ENCODE assay signal across 18 cellular contexts in genomic region chr12:101737476-101737875, GRCh38. TPM values are rescaled to one million over a fixed set of nuclear protein-coding genes. Genes with fewer than 3 reads are reported as not detected.
DNase-seq lines count a peak whose midpoint lies in the region; ATAC-seq, FAIRE-seq and TF ChIP-seq lines count a peak whose summit lies in the region.
"Had no signal": no experiment of that assay in that cellular context is flagged by ENCODE, and none has a peak within 500 bp of the region (broad histone marks: within the 10 kb centered on the region; RNA-seq: fewer than 3 reads in every experiment).

No MANE protein-coding gene starts in this region.

- FAIRE-seq in GM12891 (lab: Jason Lieb, UNC), result peak; percentile 61
- FAIRE-seq in GM12878 (lab: Jason Lieb, UNC), result peak; percentile 31
- FAIRE-seq: A549, HTR-8/SVneo, K562 had no signal

- peaks cover 22% of the 10 kb centered on the region for H3F3A ChIP-seq in MM.1S (ENCODE audit: insufficient read depth, low read length)

- TF ChIP-seq EP300 in GM12878 (IDR thresholded peaks at IDR 0.05; ENCODE audit: borderline replicate concordance in 1 of 2, control insufficient read depth in 1 of 2, low read depth in 2 of 2, low read length in 2 of 2), result no peak

- no peak for TF ChIP-seq POLR2A in GM12891 (IDR thresholded peaks at IDR 0.05; ENCODE audit: low read depth, low read length)
- TF ChIP-seq POLR2A in GM12878 (IDR thresholded peaks at IDR 0.05; ENCODE audit: low read depth, low read length), result no peak

- intact Hi-C loops in GM12878 (cut with micrococcal nuclease; ENCODE audit: unreplicated experiment), result no loop called here

- H3K9me2 ChIP-seq in MM.1S (replicated peaks; ENCODE audit: insufficient read depth, low read length), result no peaks in the 10 kb centered on the region

- peaks cover 22% of the 10 kb centered on the region for H3K79me2 ChIP-seq in MM.1S (ENCODE audit: low read length)
- no peaks in the 10 kb centered on the region for H3K79me2 ChIP-seq in GM12878 (ENCODE audit: control insufficient read depth, insufficient read depth, low read length)

- TF ChIP-seq CTCF in MM.1S (IDR thresholded peaks at IDR 0.05; ENCODE audit: low read length) (no peak), GM12878 (IDR thresholded peaks at IDR 0.05 in 2 of 3, conservative IDR thresholded peaks at IDR 0.05 in 1 of 3; ENCODE audit: control insufficient read depth in 2 of 3, extremely low read depth in 1 of 3, insufficient read depth in 1 of 3, low read depth in 3 of 3, low read length in 3 of 3) (no peak)

- H2AFZ ChIP-seq in MM.1S (ENCODE audit: low read length) (no peak overlapping the region), GM12878 (ENCODE audit: control insufficient read depth, low read depth, low read length) (no peak overlapping the region)
- H2AFZ ChIP-seq: GM23338 had no signal

- H3K36me3 ChIP-seq in MM.1S (replicated peaks; ENCODE audit: insufficient read depth, low read length) (peaks cover 11% of the 10 kb centered on the region), GM12878 (ENCODE audit: control insufficient read depth in 2 of 2, insufficient read depth in 2 of 2, low read length in 1 of 2) (no peaks in the 10 kb centered on the region)
- H3K36me3 ChIP-seq: BE2C had no signal

- RAD21 ChIA-PET in GM12878 (lab: Charles Lee; ENCODE audit: unreplicated experiment), result no interaction called here

- H3K27ac ChIP-seq in MM.1S (ENCODE audit: low read length), result peak overlapping the region; percentile 95
- H3K27ac ChIP-seq in GM12878 (ENCODE audit: control insufficient read depth, insufficient read depth), result no peak overlapping the region
- H3K27ac ChIP-seq: A549, C4-2B had no signal

- no peak for TF ChIP-seq RAD21 in GM12878 (IDR thresholded peaks at IDR 0.05; ENCODE audit: insufficient read depth, low read depth, low read length)

- SMC1A ChIA-PET in GM12878 (lab: Charles Lee; ENCODE audit: uncharacterized antibody, unreplicated experiment), result interaction anchor here (1.1 kb wide), 1 partner anchor 17 kb away, joined by 3 read pairs; no protein-coding TSS in a partner anchor

- POLR2A ChIA-PET in GM12878 (lab: Charles Lee), result interaction anchor here (0.6 kb wide), 1 partner anchor 302 kb away, joined by 6 read pairs; no protein-coding TSS in a partner anchor

- H3K4me1 ChIP-seq in MM.1S (ENCODE audit: low read length) (peaks cover 22% of the 10 kb centered on the region), GM12878 (ENCODE audit: control insufficient read depth, insufficient read depth, low read length) (no peaks in the 10 kb centered on the region)
- H3K4me1 ChIP-seq: A549, BE2C had no signal

- WGBS in GM12878 (ENCODE audit: insufficient coverage, insufficient replicate concordance, low lambda C conversion rate, missing lambda C conversion rate), result 79% methylated on average over 6 of the region's 6 CpGs

- H3K27me3 ChIP-seq in MM.1S (replicated peaks; ENCODE audit: insufficient read depth, low read length) (no peaks in the 10 kb centered on the region), GM12878 (replicated peaks in 1 of 2; ENCODE audit: control insufficient read depth in 2 of 2, insufficient read depth in 2 of 2, low read length in 1 of 2) (no peaks in the 10 kb centered on the region)
- H3K27me3 ChIP-seq: BE2C had no signal

- H3K9ac ChIP-seq in MM.1S (ENCODE audit: low read length) (peak overlapping the region; percentile 75), GM12878 (ENCODE audit: control insufficient read depth, insufficient read depth, low read length) (no peak overlapping the region)

- BruUV-seq in GM12878 (replicated peaks; lab: Mats Ljungman, UMichigan), result no TSS peak

- ATAC-seq in GM12878, result no peak
- ATAC-seq in GM21515 (IDR thresholded peaks at IDR 0.05; ENCODE audit: unreplicated experiment), result no peak
- ATAC-seq in GM19035 (IDR thresholded peaks at IDR 0.05; ENCODE audit: unreplicated experiment), result no peak
- ATAC-seq in HG03159 (IDR thresholded peaks at IDR 0.05; ENCODE audit: unreplicated experiment), result no peak
- ATAC-seq: A549, GM23338, K562 had no signal

- DNase-seq in GM12891 (ENCODE audit: insufficient read length, low spot score) (no peak), MM.1S (peak; percentile 94), GM12878 (ENCODE audit: low read depth, low spot score) (no peak), NCI-H82 treated with DMSO at 0.1 percent for 48 hours (lab: John Stamatoyannopoulos, UW; ENCODE audit: unreplicated experiment) (no peak)
- DNase-seq: BE2C; CD4-positive, alpha-beta memory T cell; DMS153; DMS79 treated with DMSO at 0.1 percent for 48 hours; EL; H7 had no signal

- in situ Hi-C loops in GM12878 (cut with MboI), result no loop called here

- H4K20me1 ChIP-seq in MM.1S (ENCODE audit: insufficient read depth, low read length) (no peaks in the 10 kb centered on the region), GM12878 (ENCODE audit: control insufficient read depth, insufficient read depth) (no peaks in the 10 kb centered on the region)

- CTCF ChIA-PET in GM12878 (lab: Yijun Ruan, JAX), result no interaction called here

- peak overlapping the region; percentile 56 for H3K4me2 ChIP-seq in MM.1S (ENCODE audit: low read depth, low read length)
- H3K4me2 ChIP-seq in GM12878 (ENCODE audit: control insufficient read depth, insufficient read depth), result no peak overlapping the region
- H3K4me2 ChIP-seq: A549, GM23338 had no signal

- H3K9me3 ChIP-seq in MM.1S (replicated peaks; ENCODE audit: insufficient read depth, low read length) (no peaks in the 10 kb centered on the region), GM12878 (replicated peaks; ENCODE audit: control insufficient read depth, insufficient read depth, low read length) (no peaks in the 10 kb centered on the region)
- H3K9me3 ChIP-seq: A549, BE2C had no signal

- H3K4me3 ChIP-seq in MM.1S (ENCODE audit: low read length) (peak overlapping the region; percentile 60), GM12878 (no peak overlapping the region)
- H3K4me3 ChIP-seq: A549, GM23338, K562 had no signal

TF ChIP-seq in GM12891, 5 proteins besides CTCF, POLR2A, EP300 and RAD21:
- TF ChIP-seq POLR2AphosphoS5 (IDR thresholded peaks at IDR 0.05; ENCODE audit: low read depth, low read length), result no peak
- TF ChIP-seq TAF1 (IDR thresholded peaks at IDR 0.05; ENCODE audit: low read depth, low read length), result no peak
- no peak for TF ChIP-seq POU2F2 (IDR thresholded peaks at IDR 0.05; ENCODE audit: low read depth, low read length)
- no peak for TF ChIP-seq SPI1 (IDR thresholded peaks at IDR 0.05; ENCODE audit: low read depth, low read length)
- no peak for TF ChIP-seq PAX5 (IDR thresholded peaks at IDR 0.05; ENCODE audit: insufficient read depth, low read length, severe bottlenecking)

TF ChIP-seq in GM12878, 131 proteins besides CTCF, POLR2A, EP300 and RAD21 (continues in another document):
- TF ChIP-seq CHD2 (IDR thresholded peaks at IDR 0.05; ENCODE audit: borderline replicate concordance, low read depth, low read length) (no peak), SREBF2 (IDR thresholded peaks at IDR 0.05; ENCODE audit: low read length) (no peak), KDM1A (IDR thresholded peaks at IDR 0.05; ENCODE audit: borderline replicate concordance) (no peak)

RNA-seq across cellular contexts. Expression of gene SYCP3, which starts 1.8 kb away (rescaled TPM):
- 0.31 TPM for polyA plus RNA-seq in GM12891 (2012; ENCODE audit: low read depth, missing spikeins)
- total RNA-seq in GM12878 (2013; cell fraction: nucleolus; rRNA removed), result 0.24 and 0.33 TPM in 2 replicates
- total RNA-seq in GM12878 (2014; rRNA removed), result 0.17 and 0.54 TPM in 2 replicates
- 0.32 and 0.45 TPM in 2 replicates for total RNA-seq in GM12878 (2014; rRNA removed; fragmentation: Illumina TruSeq; extraction: Trizol)
- 0.05 and 0.28 TPM in 2 replicates for total RNA-seq in GM12878 (2021)
- polyA plus RNA-seq in GM12878 (2011; ENCODE audit: low read depth), result 0.34 TPM
- polyA plus RNA-seq in GM12878 (2011; rRNA removed), result 0.12 and 0.42 TPM in 2 replicates
- polyA plus RNA-seq in GM12878 (2011; cell fraction: cytosol; rRNA removed), result 0.03 TPM in 1 of 2 replicates, not detected in the other
- 0.42 and 0.46 TPM in 2 replicates for polyA plus RNA-seq in GM12878 (2011; cell fraction: nucleus; rRNA removed)
- polyA plus RNA-seq in GM12878 (2012), result 0.53 and 0.54 TPM in 2 replicates
- polyA plus RNA-seq in GM12878 (2014; fragmentation: Illumina TruSeq; extraction: Trizol), result 0.15 TPM in 1 of 2 replicates, not detected in the other
- under 1 TPM; 0.55 to 0.58 TPM for polyA plus RNA-seq in GM12878 (2014; fragmentation: Nextera tagmentation; extraction: Ambion mirVana)
- 0.13 and 0.24 TPM in 2 replicates for polyA plus RNA-seq in GM12878 (2014; rRNA removed)
- under 1 TPM; 0.08 to 0.25 TPM for polyA plus RNA-seq in GM12878 (2016; fragmentation: Nextera tagmentation; extraction: Ambion mirVana)
- 0.31 and 0.37 TPM in 2 replicates for polyA minus RNA-seq in GM12878 (2011; rRNA and poly(A)+ RNA removed)
- not detected in 2 replicates for polyA minus RNA-seq in GM12878 (2011; cell fraction: cytosol; rRNA and poly(A)+ RNA removed)
- polyA minus RNA-seq in GM12878 (2011; cell fraction: nucleus; rRNA and poly(A)+ RNA removed), result 0.29 and 0.60 TPM in 2 replicates
- total RNA-seq: H7 had no signal

RNA-seq across cellular contexts. Expression of gene CHPT1, which starts 40.0 kb away (rescaled TPM):
- 2.2 TPM for polyA plus RNA-seq in GM12891 (2012; ENCODE audit: low read depth, missing spikeins)
- 5.9 and 11.6 TPM in 2 replicates for total RNA-seq in GM12878 (2013; cell fraction: nucleolus; rRNA removed)
- 6.8 and 8.4 TPM in 2 replicates for total RNA-seq in GM12878 (2014; rRNA removed)
- total RNA-seq in GM12878 (2014; rRNA removed; fragmentation: Illumina TruSeq; extraction: Trizol), result 3.6 and 4.1 TPM in 2 replicates
- 5.2 and 5.3 TPM in 2 replicates for total RNA-seq in GM12878 (2021)
- 4.5 TPM for polyA plus RNA-seq in GM12878 (2011; ENCODE audit: low read depth)
- polyA plus RNA-seq in GM12878 (2011; rRNA removed), result 4.3 and 4.9 TPM in 2 replicates
- polyA plus RNA-seq in GM12878 (2011; cell fraction: cytosol; rRNA removed), result 1.8 and 2.3 TPM in 2 replicates
- 2.6 and 3.1 TPM in 2 replicates for polyA plus RNA-seq in GM12878 (2011; cell fraction: nucleus; rRNA removed)
- polyA plus RNA-seq in GM12878 (2012), result 8.0 and 10.0 TPM in 2 replicates
- polyA plus RNA-seq in GM12878 (2014; fragmentation: Illumina TruSeq; extraction: Trizol), result 2.7 and 3.4 TPM in 2 replicates
- polyA plus RNA-seq in GM12878 (2014; fragmentation: Nextera tagmentation; extraction: Ambion mirVana), result 1 to 10 TPM in 1 of 2 experiments, under 1 TPM in 1; 0.85 to 1.7 TPM
- 4.3 and 4.5 TPM in 2 replicates for polyA plus RNA-seq in GM12878 (2014; rRNA removed)
- polyA plus RNA-seq in GM12878 (2016; fragmentation: Nextera tagmentation; extraction: Ambion mirVana), result 10 to 100 TPM in 1 of 2 experiments, 1 to 10 TPM in 1; 1.5 to 10.2 TPM
- polyA minus RNA-seq in GM12878 (2011; rRNA and poly(A)+ RNA removed), result 1.2 and 2.4 TPM in 2 replicates
- polyA minus RNA-seq in GM12878 (2011; cell fraction: cytosol; rRNA and poly(A)+ RNA removed), result 0.94 and 3.0 TPM in 2 replicates
- polyA minus RNA-seq in GM12878 (2011; cell fraction: nucleus; rRNA and poly(A)+ RNA removed), result 4.6 and 7.3 TPM in 2 replicates
